In genomic region chr4:158209825-158210807, GRCh38 we compare ENCODE assay signal across 9 cellular contexts. TPM values are rescaled to one million over a fixed set of nuclear protein-coding genes. Genes with fewer than 3 reads are reported as not detected.
DNase-seq lines count a peak whose midpoint lies in the region; ATAC-seq and TF ChIP-seq lines count a peak whose summit lies in the region.
"Had no signal": no experiment of that assay in that cellular context is flagged by ENCODE, and none has a peak within 500 bp of the region (broad histone marks: within the 10 kb centered on the region; RNA-seq: fewer than 3 reads in every experiment).

Gene TMEM144, plus strand, starts transcription at chr4:158210486. Its CDS starts 2,182 bp downstream, at chr4:158212668.

- no peaks in the 10 kb centered on the region for H3K36me3 ChIP-seq in esophagus muscularis mucosa
- H3K36me3 ChIP-seq: BLaER1 had no signal

- peak within 1 kb of the TSS; percentile 46 to 59 (median 49) for H3K4me3 ChIP-seq in esophagus muscularis mucosa
- H3K4me3 ChIP-seq: BLaER1 had no signal

- peak; percentile 82 for ATAC-seq in HG02840 (IDR thresholded peaks at IDR 0.05; ENCODE audit: low FRiP score, unreplicated experiment)

- DNase-seq in NCI-H1105 treated with DMSO at 0.1 percent for 48 hours (lab: John Stamatoyannopoulos, UW) (peak; percentile 33), NCI-H1105 (lab: John Stamatoyannopoulos, UW) (no peak), NCI-H2227 treated with DMSO at 0.1 percent for 48 hours (lab: John Stamatoyannopoulos, UW) (peak; percentile 76), activated T-cell treated with anti-CD3 and anti-CD28 coated beads for 4 hours (peak; percentile 11), esophagus muscularis mucosa (ENCODE audit: extremely low spot score) (peak; percentile 96), mucosa of gallbladder (ENCODE audit: low spot score) (peak; percentile 91)
- peak; percentile 41 to 52 for DNase-seq in stimulated activated CD8-positive, alpha-beta memory T cell treated with anti-CD3 and anti-CD28 coated beads, Interleukin-7, amount 100 ng/mL, for 48 hours (ENCODE audit: extremely low read depth in 1 of 2, low read depth in 1 of 2)

- WGBS in esophagus muscularis mucosa = 16% methylated on average over 34 of the region's 34 CpGs

- TF ChIP-seq POLR2A in esophagus muscularis mucosa (IDR thresholded peaks at IDR 0.05; ENCODE audit: low read depth) = peak; percentile 23

- TF ChIP-seq CTCF in esophagus muscularis mucosa (IDR thresholded peaks at IDR 0.05) = peak in 2 of 3 experiments; percentile 12 to 33

- no peaks in the 10 kb centered on the region for H3K27me3 ChIP-seq in esophagus muscularis mucosa
- H3K27me3 ChIP-seq: BLaER1 had no signal

- TF ChIP-seq EP300 in esophagus muscularis mucosa (IDR thresholded peaks at IDR 0.05) = no peak

- H3K4me1 ChIP-seq in esophagus muscularis mucosa = peaks cover 7 to 11% (median 9%) of the 10 kb centered on the region in 4 donors

- peak within 1 kb of the TSS; percentile 78 to 91 (median 86) for H3K27ac ChIP-seq in esophagus muscularis mucosa (replicated peaks in 1 of 4)
- H3K27ac ChIP-seq: BLaER1 had no signal

- no peaks in the 10 kb centered on the region for H3K9me3 ChIP-seq in esophagus muscularis mucosa

- intact Hi-C loops in esophagus muscularis mucosa (cut with DNase I) = no loop called here

RNA-seq across cellular contexts. Expression of gene TMEM144, which starts in this region (rescaled TPM):
- total RNA-seq in esophagus muscularis mucosa = 1 to 10 TPM; 1.3 to 3.3 (median 2.7) TPM
- total RNA-seq in mucosa of gallbladder = 18.3 TPM
